Comparison of ENCODE assay signal across 22 cellular contexts in genomic region chr10:24553051-24553612, GRCh38.
"Had no signal": no experiment of that assay in that cellular context is flagged by ENCODE, and none has a peak within 500 bp of the region (broad histone marks: within the 10 kb centered on the region; RNA-seq: fewer than 3 reads in every experiment).

No MANE protein-coding gene starts in this region.

- ATAC-seq: activated CD4-positive, CD25-positive, alpha-beta regulatory T cell treated with anti-CD3 and anti-CD28 coated beads, Interleukin-2, amount 50 U/mL, for 24 hours; activated T-helper 17 cell treated with anti-CD3 and anti-CD28 coated beads, Interleukin-2, amount 50 U/mL, for 72 hours; effector memory CD8-positive, alpha-beta T cell had no signal

- H3K9me3 ChIP-seq: left lung, lower lobe of right lung, mucosa of descending colon, psoas muscle, spleen, suprapubic skin, tibial artery, upper lobe of right lung had no signal

- H3K27ac ChIP-seq: left lung, lower lobe of right lung, parathyroid adenoma, psoas muscle, spleen, suprapubic skin, tibial artery, upper lobe of right lung, WERI-Rb-1 had no signal

- H3K4me1 ChIP-seq: left lung, parathyroid adenoma, upper lobe of right lung had no signal

- FAIRE-seq: TTC549 had no signal

- H3K4me3 ChIP-seq: left lung, lower lobe of right lung, mucosa of descending colon, psoas muscle, spleen, suprapubic skin, tibial artery, upper lobe of right lung had no signal

- H3K79me2 ChIP-seq: parathyroid adenoma had no signal

- DNase-seq: activated T-cell treated with anti-CD3 and anti-CD28 coated beads, Interleukin-2, amount 50 U/mL, for 4 hours; amygdala; caudate nucleus; cortex of kidney; effector memory CD8-positive, alpha-beta T cell; hypothalamus; immature natural killer cell; nucleus accumbens; spleen; T-helper 9 cell; tibial artery had no signal

- H3K9ac ChIP-seq: parathyroid adenoma had no signal

- H2AFZ ChIP-seq: parathyroid adenoma had no signal

- H3K27me3 ChIP-seq: left lung, spleen, upper lobe of right lung had no signal

- H3K36me3 ChIP-seq: left lung, lower lobe of right lung, spleen, suprapubic skin, tibial artery, upper lobe of right lung, WERI-Rb-1 had no signal
